Comparison of ENCODE assay signal across 8 cellular contexts in the genomic region with DNA sequence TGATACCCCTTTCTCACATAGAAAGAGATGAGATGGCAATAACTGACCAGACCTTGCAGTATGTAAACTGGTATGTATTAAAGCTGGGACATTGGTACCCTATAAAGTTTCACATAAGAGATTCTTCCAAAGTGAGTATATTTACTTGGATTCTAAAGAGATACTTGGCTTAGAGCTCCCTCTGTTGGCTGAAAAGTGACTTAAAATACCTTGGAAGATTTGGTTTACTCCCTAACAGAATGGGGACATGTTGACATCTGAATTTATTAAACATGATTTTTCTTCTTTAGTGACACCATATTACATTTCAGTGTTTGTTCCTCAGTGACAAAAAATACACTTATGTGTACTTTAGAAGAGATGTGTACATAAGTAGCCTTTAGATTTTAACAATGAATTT. TPM values are rescaled to one million over a fixed set of nuclear protein-coding genes. Genes with fewer than 3 reads are reported as not detected.
DNase-seq lines count a peak whose midpoint lies in the region; ATAC-seq and TF ChIP-seq lines count a peak whose summit lies in the region.

No MANE protein-coding gene starts in this region.

- TF ChIP-seq CTCF in right atrium auricular region (IDR thresholded peaks at IDR 0.05) (peak; percentile 43 to 68), NB4 (IDR thresholded peaks at IDR 0.05; ENCODE audit: low read depth, low read length) (peak; percentile 14), parathyroid adenoma (IDR thresholded peaks at IDR 0.05) (peak; percentile 48)

- H3K4me1 ChIP-seq in right atrium auricular region: no peaks in the 10 kb centered on the region
- H3K4me1 ChIP-seq in parathyroid adenoma: no peaks in the 10 kb centered on the region

- intact Hi-C loops in Right ventricle myocardium superior (cut with DNase I): loop anchor here (5.0 kb wide), 1 partner anchor 128 kb away; no protein-coding TSS in a partner anchor

- H3K36me3 ChIP-seq in right atrium auricular region (no peaks in the 10 kb centered on the region), parathyroid adenoma (ENCODE audit: control insufficient read depth, insufficient read depth, low read length) (no peaks in the 10 kb centered on the region)

- no peaks in the 10 kb centered on the region for H3K79me2 ChIP-seq in parathyroid adenoma

- no peak for TF ChIP-seq POLR2A in NB4 (IDR thresholded peaks at IDR 0.05; ENCODE audit: extremely low read depth, insufficient read length)

- no peak overlapping the region for H3K4me2 ChIP-seq in parathyroid adenoma (ENCODE audit: low read length)

- H3K27ac ChIP-seq in right atrium auricular region (no peak overlapping the region), parathyroid adenoma (no peak overlapping the region)

- no peaks in the 10 kb centered on the region for H3K27me3 ChIP-seq in right atrium auricular region
- H3K27me3 ChIP-seq in parathyroid adenoma (ENCODE audit: control insufficient read depth, insufficient read depth, low read length): no peaks in the 10 kb centered on the region

- no peak for ATAC-seq in Right ventricle myocardium superior (ENCODE audit: poor library complexity)
- no peak for ATAC-seq in HG03565 (IDR thresholded peaks at IDR 0.05; ENCODE audit: unreplicated experiment)
- ATAC-seq in HG02970 (IDR thresholded peaks at IDR 0.05; ENCODE audit: low FRiP score, unreplicated experiment): no peak

- H3K9ac ChIP-seq in parathyroid adenoma: no peak overlapping the region

- DNase-seq in right atrium auricular region (ENCODE audit: low spot score) (no peak), Right ventricle myocardium superior (no peak), NB4 (ENCODE audit: low read depth) (peak; percentile 67), SK-N-DZ (ENCODE audit: low spot score) (peak; percentile 62), fibroblast of gingiva (ENCODE audit: low read depth) (peak; percentile 45)

- no peak overlapping the region for H2AFZ ChIP-seq in parathyroid adenoma

- H3K4me3 ChIP-seq in right atrium auricular region (no peak overlapping the region), NB4 (ENCODE audit: low read depth, low read length) (no peak overlapping the region), parathyroid adenoma (ENCODE audit: low read depth, low read length) (no peak overlapping the region)

- H3K9me3 ChIP-seq in right atrium auricular region (no peaks in the 10 kb centered on the region), parathyroid adenoma (ENCODE audit: control insufficient read depth, low read length) (no peaks in the 10 kb centered on the region)

RNA-seq across cellular contexts. Expression of a gene that starts 47.9 kb away (rescaled TPM):
- 10 to 100 TPM in 1 of 2 donors, 1 to 10 TPM in 1; 7.3 to 14.1 TPM for total RNA-seq in right atrium auricular region
- total RNA-seq in Right ventricle myocardium superior: 17.7 TPM
- polyA plus RNA-seq in SK-N-DZ (2014; cell fraction: cytosol; rRNA removed): 0.78 TPM in 1 of 2 replicates, not detected in the other
- polyA plus RNA-seq in SK-N-DZ (2014; cell fraction: nucleus; rRNA removed): not detected in 2 replicates

Comparison
In these comparisons a context has a peak if more than half of its experiments do, and no peak if none do; other contexts are left out.
1. DNase-seq: peak in NB4 (single experiment), SK-N-DZ (single experiment) and fibroblast of gingiva (single experiment); none in right atrium auricular region (single experiment) and Right ventricle myocardium superior (single experiment).
2. Peak in every context shown above with its lines, with median percentiles within 50 percentile points of each other: CTCF ChIP-seq.